ENCODE assay signal across 8 cellular contexts in the genomic region with DNA sequence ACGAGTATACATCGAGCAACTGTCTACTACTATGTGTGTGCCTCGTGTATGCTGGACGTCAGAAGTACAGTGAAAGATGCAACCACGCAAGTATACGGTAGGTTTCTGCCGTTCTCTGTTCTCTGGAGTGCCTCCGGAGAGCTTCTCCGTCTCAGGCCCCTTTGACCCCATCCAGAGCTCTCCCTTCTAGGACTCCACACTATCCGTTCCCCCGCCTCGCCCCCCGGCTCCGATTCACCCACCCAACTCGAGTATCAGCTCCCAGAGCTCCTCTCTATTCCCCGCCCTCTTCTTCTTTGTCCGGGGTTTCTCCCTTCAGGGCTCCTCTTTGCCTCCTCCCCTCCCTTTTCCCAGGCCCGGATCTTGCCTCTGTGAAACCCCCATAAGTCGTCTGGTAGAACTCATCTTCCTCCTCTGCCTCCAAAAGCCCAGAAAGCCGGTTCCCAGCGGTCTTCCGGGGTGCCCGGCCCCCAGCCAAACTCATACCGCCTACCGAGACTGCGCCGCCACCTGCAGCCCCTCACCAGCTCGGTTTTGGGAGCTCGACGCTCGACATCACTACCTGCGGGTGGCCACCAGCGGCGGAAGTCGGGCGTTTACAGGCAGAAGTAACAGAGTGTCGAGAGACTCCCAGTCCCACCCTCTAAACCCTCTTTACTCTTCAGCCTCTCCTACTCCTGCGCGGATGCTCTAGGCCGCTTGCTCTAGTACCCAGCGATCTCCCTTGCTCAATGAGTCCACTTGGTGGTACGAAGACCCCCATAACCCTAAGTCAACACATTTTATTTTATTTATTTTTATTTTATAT. TPM values are rescaled to one million over a fixed set of nuclear protein-coding genes. Genes with fewer than 3 reads are reported as not detected.
DNase-seq lines count a peak whose midpoint lies in the region; FAIRE-seq and TF ChIP-seq lines count a peak whose summit lies in the region.

A gene with protein sequence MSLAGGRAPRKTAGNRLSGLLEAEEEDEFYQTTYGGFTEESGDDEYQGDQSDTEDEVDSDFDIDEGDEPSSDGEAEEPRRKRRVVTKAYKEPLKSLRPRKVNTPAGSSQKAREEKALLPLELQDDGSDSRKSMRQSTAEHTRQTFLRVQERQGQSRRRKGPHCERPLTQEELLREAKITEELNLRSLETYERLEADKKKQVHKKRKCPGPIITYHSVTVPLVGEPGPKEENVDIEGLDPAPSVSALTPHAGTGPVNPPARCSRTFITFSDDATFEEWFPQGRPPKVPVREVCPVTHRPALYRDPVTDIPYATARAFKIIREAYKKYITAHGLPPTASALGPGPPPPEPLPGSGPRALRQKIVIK (minus strand): TSS at position 560 of the 808 bp plus-strand sequence. CDS start 76 bp downstream, at position 484.

- peak; percentile 92 for DNase-seq in GM03348 (ENCODE audit: low spot score)
- peak; percentile 93 for DNase-seq in HEK293T (ENCODE audit: extremely low spot score)
- DNase-seq in NB4 (ENCODE audit: low read depth): peak; percentile 93
- DNase-seq in SK-N-DZ (ENCODE audit: low spot score): peak; percentile 96
- DNase-seq in activated naive CD4-positive, alpha-beta T cell treated with Interleukin-2 at 50 U/mL for 16 hours: peak; percentile 89
- peak; percentile 62 to 84 for DNase-seq in frontal cortex (ENCODE audit: low spot score in 2 of 2)
- peak; percentile 26 to 89 (median 73) for DNase-seq in substantia nigra (lab: John Stamatoyannopoulos, UW)

- H3K4me3 ChIP-seq in NB4 (ENCODE audit: low read depth, low read length) (peak within 1 kb of the TSS; percentile 96), neutrophil (ENCODE audit: low read depth in 1 of 2, low read length in 1 of 2) (peak within 1 kb of the TSS; percentile 67 to 79)

- peaks cover 29% of the 10 kb centered on the region for H3K27me3 ChIP-seq in neutrophil

- H3K36me3 ChIP-seq in neutrophil: peaks cover 10% of the 10 kb centered on the region

- POLR2A ChIA-PET in HEK293T (lab: Yijun Ruan, JAX): interaction anchor here (0.5 to 2.3 kb wide), 46 partner anchors 9 to 573 kb away, joined by 3 to 40 read pairs (median 4); partner anchors contain the start of genes LYSMD1, MINDY1, MRPL9 and PIP5K1A

- no peak for FAIRE-seq in frontal cortex (lab: Jason Lieb, UNC)

- TF ChIP-seq POLR2A in NB4 (IDR thresholded peaks at IDR 0.05; ENCODE audit: extremely low read depth, insufficient read length): peak; percentile 72

- TF ChIP-seq CTCF in NB4 (IDR thresholded peaks at IDR 0.05; ENCODE audit: low read depth, low read length): no peak
- peak; percentile 58 for TF ChIP-seq CTCF in neutrophil (IDR thresholded peaks at IDR 0.05)

- CTCF ChIA-PET in HEK293T (lab: Yijun Ruan, JAX): interaction anchor here (0.6 to 1.0 kb wide), 2 partner anchors 90 to 96 kb away, joined by 3 to 4 read pairs; no protein-coding TSS in a partner anchor

- peaks cover 10 to 17% of the 10 kb centered on the region in 2 experiments for H3K4me1 ChIP-seq in neutrophil (ENCODE audit: control insufficient read depth in 1 of 2, insufficient read depth in 1 of 2, low read depth in 1 of 2, low read length in 1 of 2)

- H3K9me3 ChIP-seq in neutrophil: no peaks in the 10 kb centered on the region

- peak within 1 kb of the TSS; percentile 84 for H3K27ac ChIP-seq in neutrophil
- peak within 1 kb of the TSS; percentile 79 for H3K27ac ChIP-seq in substantia nigra (ENCODE audit: low read depth, low read length, poor library complexity, severe bottlenecking)

TF ChIP-seq in HEK293T, 16 proteins besides CTCF, POLR2A, EP300 and RAD21:
- peak; percentile 53; the same call in 1 of the 2 replicates for TF ChIP-seq CTBP1 (IDR thresholded peaks at IDR 0.05; ENCODE audit: borderline replicate concordance)
- TF ChIP-seq, protein P1, sequence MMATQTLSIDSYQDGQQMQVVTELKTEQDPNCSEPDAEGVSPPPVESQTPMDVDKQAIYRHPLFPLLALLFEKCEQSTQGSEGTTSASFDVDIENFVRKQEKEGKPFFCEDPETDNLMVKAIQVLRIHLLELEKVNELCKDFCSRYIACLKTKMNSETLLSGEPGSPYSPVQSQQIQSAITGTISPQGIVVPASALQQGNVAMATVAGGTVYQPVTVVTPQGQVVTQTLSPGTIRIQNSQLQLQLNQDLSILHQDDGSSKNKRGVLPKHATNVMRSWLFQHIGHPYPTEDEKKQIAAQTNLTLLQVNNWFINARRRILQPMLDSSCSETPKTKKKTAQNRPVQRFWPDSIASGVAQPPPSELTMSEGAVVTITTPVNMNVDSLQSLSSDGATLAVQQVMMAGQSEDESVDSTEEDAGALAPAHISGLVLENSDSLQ (IDR thresholded peaks at IDR 0.05): no peak
- TF ChIP-seq ELF4 (IDR thresholded peaks at IDR 0.05): peak; percentile 91
- peak; percentile 56 for TF ChIP-seq L3MBTL2 (conservative IDR thresholded peaks at IDR 0.05)

RNA-seq across cellular contexts. Expression of the gene that starts here (rescaled TPM):
- polyA plus RNA-seq in SK-N-DZ (2014; cell fraction: cytosol; rRNA removed): 211 and 256 TPM in 2 replicates
- polyA plus RNA-seq in SK-N-DZ (2014; cell fraction: nucleus; rRNA removed): 87.2 and 160 TPM in 2 replicates
- 106 TPM for total RNA-seq in frontal cortex

Comparison
In these comparisons a context has a peak if more than half of its experiments do, and no peak if none do; other contexts are left out.
1. Peak in every context shown above with its lines: DNase-seq, H3K4me3 ChIP-seq and H3K27ac ChIP-seq.